In the genomic region with DNA sequence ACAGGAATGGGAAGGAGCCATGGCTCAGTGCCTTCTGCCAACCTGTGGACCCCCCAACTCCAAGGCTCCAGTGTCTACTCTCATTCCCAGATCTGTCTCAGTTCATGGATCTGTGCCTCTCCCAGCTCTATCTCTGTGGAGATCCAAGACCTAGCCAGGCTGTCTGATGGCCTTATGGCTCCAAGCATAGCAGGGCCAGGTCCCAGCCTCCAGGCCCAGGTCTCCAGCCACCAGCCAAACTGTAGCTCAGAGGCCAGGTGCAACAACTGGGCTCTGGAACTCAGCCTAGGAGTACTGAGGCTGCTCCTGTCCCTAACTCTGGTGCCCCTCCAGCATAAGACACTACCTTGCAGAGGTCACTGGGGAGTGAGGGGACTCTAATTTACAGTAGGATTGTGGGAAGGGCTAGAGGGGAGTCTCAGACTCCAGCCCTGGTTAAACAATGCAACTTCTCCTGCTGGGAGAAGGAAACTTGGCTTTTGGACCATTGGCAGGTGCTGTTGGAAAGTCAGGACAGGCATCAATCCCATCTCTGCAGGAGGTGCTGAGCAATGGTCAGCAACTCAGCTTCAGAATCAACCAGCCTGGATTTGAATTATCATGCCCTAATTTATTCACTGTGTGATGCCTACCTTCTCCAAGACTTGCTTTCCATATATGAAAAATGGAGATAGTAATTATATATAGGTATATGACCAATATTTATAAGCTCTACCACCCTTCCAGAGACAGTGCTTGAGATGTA, we compare ENCODE assay signal across 3 cellular contexts.
TF ChIP-seq lines count a peak whose summit lies in the region.

No MANE protein-coding gene starts in this region.

TF ChIP-seq in GM23338, 12 proteins besides CTCF, POLR2A, EP300 and RAD21 (continues in another document):
- TF ChIP-seq ETS1 (IDR thresholded peaks at IDR 0.05) (no peak), ZNF331 (CRISPR knock-in tag; IDR thresholded peaks at IDR 0.05; ENCODE audit: low read depth) (no peak), ZNF114 (CRISPR knock-in tag; IDR thresholded peaks at IDR 0.05) (no peak), POLR2AphosphoS5 (IDR thresholded peaks at IDR 0.05; ENCODE audit: low read depth) (no peak), NANOG (IDR thresholded peaks at IDR 0.05; ENCODE audit: borderline replicate concordance) (no peak), EZH2phosphoT487 (IDR thresholded peaks at IDR 0.05; ENCODE audit: unreplicated experiment) (no peak), JUNB (IDR thresholded peaks at IDR 0.05; ENCODE audit: unreplicated experiment) (no peak)

TF ChIP-seq in IMR-90, 13 proteins besides CTCF, POLR2A, EP300 and RAD21:
- no peak for TF ChIP-seq CEBPB (IDR thresholded peaks at IDR 0.05; ENCODE audit: low read depth, low read length)
- no peak for TF ChIP-seq BHLHE40 (IDR thresholded peaks at IDR 0.05; ENCODE audit: low read depth, low read length)
- TF ChIP-seq CHD1 (IDR thresholded peaks at IDR 0.05; ENCODE audit: low read depth, low read length), result no peak
- no peak for TF ChIP-seq MAZ (IDR thresholded peaks at IDR 0.05; ENCODE audit: borderline replicate concordance, low read depth, low read length)
- no peak for TF ChIP-seq SMC3 (IDR thresholded peaks at IDR 0.05; ENCODE audit: low read depth, low read length)
- no peak for TF ChIP-seq USF2 (IDR thresholded peaks at IDR 0.05; ENCODE audit: low read depth, low read length)
- TF ChIP-seq RFX5 (IDR thresholded peaks at IDR 0.05; ENCODE audit: low read depth, low read length), result no peak
- TF ChIP-seq RCOR1 (IDR thresholded peaks at IDR 0.05; ENCODE audit: insufficient replicate concordance, low read length), result no peak
- no peak for TF ChIP-seq MAFK (IDR thresholded peaks at IDR 0.05; ENCODE audit: low read depth, low read length)
- no peak for TF ChIP-seq FOS (IDR thresholded peaks at IDR 0.05; ENCODE audit: low read depth, low read length)
- TF ChIP-seq ELK1 (IDR thresholded peaks at IDR 0.05; ENCODE audit: borderline replicate concordance, low read depth, low read length), result no peak
- no peak for TF ChIP-seq NFE2L2 (IDR thresholded peaks at IDR 0.05; ENCODE audit: low read depth, low read length)
- TF ChIP-seq MXI1 (IDR thresholded peaks at IDR 0.05; ENCODE audit: borderline replicate concordance, low read depth, low read length), result no peak

TF ChIP-seq in H1, 55 proteins besides CTCF, POLR2A, EP300 and RAD21:
- TF ChIP-seq TAF7 (optimal IDR thresholded peaks at IDR 0.05; ENCODE audit: borderline replicate concordance, low read depth, low read length), result no peak
- TF ChIP-seq POLR2AphosphoS5 (IDR thresholded peaks at IDR 0.05; ENCODE audit: low read depth, low read length), result peak; percentile 44; the same call in 1 of the 2 replicates
- TF ChIP-seq TAF1 (IDR thresholded peaks at IDR 0.05; ENCODE audit: low read depth, low read length), result no peak
